8 cellular contexts compared by ENCODE assay signal in the genomic region with DNA sequence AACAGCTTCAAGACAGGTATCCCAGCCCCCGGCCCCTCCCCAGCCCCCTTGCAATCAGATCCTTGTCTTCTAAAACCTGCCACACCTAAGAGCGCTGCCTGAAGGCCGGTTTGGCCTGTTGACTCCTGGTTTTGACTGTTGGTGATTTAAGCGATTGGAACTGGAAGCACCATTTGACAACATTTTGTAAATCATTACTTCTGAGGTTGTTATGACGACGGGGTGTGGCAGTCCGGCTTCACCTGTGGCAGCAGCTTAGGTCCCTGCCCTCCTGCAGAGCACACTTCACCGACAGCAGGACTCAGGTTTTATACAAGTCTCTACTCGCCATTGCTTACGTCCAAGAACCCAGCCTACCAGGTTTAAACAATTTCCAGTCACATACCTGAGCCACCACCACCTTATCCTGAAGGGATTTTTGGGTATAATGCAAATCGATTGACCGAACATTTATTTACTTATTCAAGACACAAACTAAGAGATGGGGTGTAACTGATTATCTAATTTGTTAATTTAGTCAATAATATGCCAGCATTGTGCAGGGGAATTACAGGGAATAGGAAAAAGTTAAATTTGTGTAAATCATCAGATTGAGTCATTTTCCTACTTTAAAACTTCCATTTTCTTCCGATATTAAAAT. TPM values are rescaled to one million over a fixed set of nuclear protein-coding genes. Genes with fewer than 3 reads are reported as not detected.
DNase-seq lines count a peak whose midpoint lies in the region; ATAC-seq and TF ChIP-seq lines count a peak whose summit lies in the region.

No MANE protein-coding gene starts in this region.

- H3K9me3 Mint-ChIP-seq in activated naive CD4-positive, alpha-beta T cell treated with anti-CD3 and anti-CD28 coated beads, Interleukin-2, amount 50 U/mL, for 24 hours: no peaks in the 10 kb centered on the region
- no peaks in the 10 kb centered on the region for H3K9me3 Mint-ChIP-seq in activated T-helper 17 cell treated with anti-CD3 and anti-CD28 coated beads, Interleukin-2, amount 50 U/mL, for 72 hours

- TF ChIP-seq CTCF in left lung (IDR thresholded peaks at IDR 0.05) (no peak), transverse colon (IDR thresholded peaks at IDR 0.05) (no peak)

- peak; percentile 36 for TF ChIP-seq EP300 in transverse colon (IDR thresholded peaks at IDR 0.05; ENCODE audit: low read depth)

- peak overlapping the region; percentile 86 for H3K4me3 Mint-ChIP-seq in activated naive CD4-positive, alpha-beta T cell treated with anti-CD3 and anti-CD28 coated beads, Interleukin-2, amount 50 U/mL, for 24 hours
- peak overlapping the region; percentile 87 for H3K4me3 Mint-ChIP-seq in activated T-helper 17 cell treated with anti-CD3 and anti-CD28 coated beads, Interleukin-2, amount 50 U/mL, for 72 hours

- peak overlapping the region; percentile 87 for H3K27ac Mint-ChIP-seq in activated naive CD4-positive, alpha-beta T cell treated with anti-CD3 and anti-CD28 coated beads, Interleukin-2, amount 50 U/mL, for 24 hours
- H3K27ac Mint-ChIP-seq in activated T-helper 17 cell treated with anti-CD3 and anti-CD28 coated beads, Interleukin-2, amount 50 U/mL, for 72 hours: peak overlapping the region; percentile 94

- peaks cover 45% of the 10 kb centered on the region for H3K4me1 Mint-ChIP-seq in activated naive CD4-positive, alpha-beta T cell treated with anti-CD3 and anti-CD28 coated beads, Interleukin-2, amount 50 U/mL, for 24 hours
- peaks cover 27% of the 10 kb centered on the region for H3K4me1 Mint-ChIP-seq in activated T-helper 17 cell treated with anti-CD3 and anti-CD28 coated beads, Interleukin-2, amount 50 U/mL, for 72 hours

- H3K36me3 Mint-ChIP-seq in activated naive CD4-positive, alpha-beta T cell treated with anti-CD3 and anti-CD28 coated beads, Interleukin-2, amount 50 U/mL, for 24 hours: peaks cover 18% of the 10 kb centered on the region
- peaks cover 33% of the 10 kb centered on the region for H3K36me3 Mint-ChIP-seq in activated T-helper 17 cell treated with anti-CD3 and anti-CD28 coated beads, Interleukin-2, amount 50 U/mL, for 72 hours (ENCODE audit: low read depth)

- H3K9me3 ChIP-seq in left lung (no peaks in the 10 kb centered on the region), transverse colon (no peaks in the 10 kb centered on the region)

- in situ Hi-C loops in transverse colon (cut with MboI; ENCODE audit: low pct_ligation_motif_present in 1 of 4, low pct_unique_long_range_greater_than_20kb in 1 of 4, low sequenced_read_pairs in 3 of 4): no loop called here

- H3K27me3 ChIP-seq in left lung (peaks cover 0 to 5% of the 10 kb centered on the region in 2 donors), transverse colon (no peaks in the 10 kb centered on the region)

- no peak for DNase-seq in activated naive CD4-positive, alpha-beta T cell (lab: John Stamatoyannopoulos, UW)
- no peak for DNase-seq in left lung
- DNase-seq in transverse colon: peak; percentile 81
- no peak for DNase-seq in stimulated activated CD4-positive, alpha-beta T cell treated with anti-CD3 and anti-CD28 coated beads, Interleukin-4, amount 100 ng/mL, for 1 hour

- peak overlapping the region; percentile 96 to 97 for H3K27ac ChIP-seq in left lung
- peak overlapping the region; percentile 94 to 99 (median 96) for H3K27ac ChIP-seq in transverse colon

- intact Hi-C loops in left lung (cut with DNase I) (loop anchor here in 1 of 2 donors (10.0 kb wide), 1 partner anchor 59 kb away; a partner anchor contains a TSS), transverse colon (cut with DNase I; ENCODE audit: low total_unique reads) (loop anchor here (10.0 kb wide), 1 partner anchor 59 kb away; a partner anchor contains a TSS)

- H3K4me3 ChIP-seq in left lung (peak overlapping the region; percentile 57 to 77), transverse colon (peak overlapping the region; percentile 7 to 85 (median 65))

- 35 to 57% methylated on average over 7 to 13 of the region's 13 CpGs for WGBS in transverse colon (ENCODE audit: low coverage in 1 of 2), 2 donors

- H3K36me3 ChIP-seq in left lung (no peaks in the 10 kb centered on the region), transverse colon (no peaks in the 10 kb centered on the region)

- no peak for ATAC-seq in activated T-helper 17 cell treated with anti-CD3 and anti-CD28 coated beads, Interleukin-2, amount 50 U/mL, for 72 hours (replicated peaks)
- no peak for ATAC-seq in left lung
- no peak for ATAC-seq in HG02981 (IDR thresholded peaks at IDR 0.05; ENCODE audit: unreplicated experiment)
- no peak for ATAC-seq in GM18867 (IDR thresholded peaks at IDR 0.05; ENCODE audit: unreplicated experiment)

- peak; percentile 59 for TF ChIP-seq POLR2A in transverse colon (IDR thresholded peaks at IDR 0.05)

- no peaks in the 10 kb centered on the region for H3K27me3 Mint-ChIP-seq in activated naive CD4-positive, alpha-beta T cell treated with anti-CD3 and anti-CD28 coated beads, Interleukin-2, amount 50 U/mL, for 24 hours
- no peaks in the 10 kb centered on the region for H3K27me3 Mint-ChIP-seq in activated T-helper 17 cell treated with anti-CD3 and anti-CD28 coated beads, Interleukin-2, amount 50 U/mL, for 72 hours

- H3K4me1 ChIP-seq in left lung: peaks cover 15 to 56% of the 10 kb centered on the region in 2 donors
- H3K4me1 ChIP-seq in transverse colon: peaks cover 18 to 39% (median 33%) of the 10 kb centered on the region in 4 donors

RNA-seq across cellular contexts. Expression of a gene that starts 0.7 kb away (rescaled TPM):
- total RNA-seq in activated T-helper 17 cell treated with anti-CD3 and anti-CD28 coated beads, Interleukin-2, amount 50 U/mL, for 72 hours: 10 to 100 TPM; 66.7 to 87.8 TPM
- 10 to 100 TPM; 32.1 to 53.3 TPM for total RNA-seq in left lung
- total RNA-seq in transverse colon: 10 to 100 TPM; 27.3 to 49.7 (median 40.3) TPM

RNA-seq across cellular contexts. Expression of a gene that starts 33.2 kb away (rescaled TPM):
- not detected for total RNA-seq in activated T-helper 17 cell treated with anti-CD3 and anti-CD28 coated beads, Interleukin-2, amount 50 U/mL, for 72 hours
- 100 to 1,000 TPM in 1 of 2 donors, 10 to 100 TPM in 1; 70.2 to 156 TPM for total RNA-seq in left lung
- 1,000 to 10,000 TPM in 1 of 4 donors, 100 to 1,000 TPM in 3; 394 to 3,499 (median 729) TPM for total RNA-seq in transverse colon

RNA-seq across cellular contexts. Expression of a gene that starts 58.7 kb away (rescaled TPM):
- total RNA-seq in activated T-helper 17 cell treated with anti-CD3 and anti-CD28 coated beads, Interleukin-2, amount 50 U/mL, for 72 hours: 10 to 100 TPM; 15.1 to 42.6 TPM
- total RNA-seq in left lung (10 to 100 TPM; 16.6 to 32.1 TPM), transverse colon (10 to 100 TPM; 20.2 to 26.9 (median 22.5) TPM)

Comparison
In these comparisons a context has a peak if more than half of its experiments do, and no peak if none do; other contexts are left out.
1. RNA of a gene that starts 33.2 kb away (total RNA-seq): 394 to 3,499 TPM in transverse colon and 70.2 to 156 TPM in left lung; not detected in activated T-helper 17 cell treated with anti-CD3 and anti-CD28 coated beads, Interleukin-2, amount 50 U/mL, for 72 hours; every median in the first group is over 10 times any median in the second.